ENCODE assay signal across 8 cellular contexts in the genomic region with DNA sequence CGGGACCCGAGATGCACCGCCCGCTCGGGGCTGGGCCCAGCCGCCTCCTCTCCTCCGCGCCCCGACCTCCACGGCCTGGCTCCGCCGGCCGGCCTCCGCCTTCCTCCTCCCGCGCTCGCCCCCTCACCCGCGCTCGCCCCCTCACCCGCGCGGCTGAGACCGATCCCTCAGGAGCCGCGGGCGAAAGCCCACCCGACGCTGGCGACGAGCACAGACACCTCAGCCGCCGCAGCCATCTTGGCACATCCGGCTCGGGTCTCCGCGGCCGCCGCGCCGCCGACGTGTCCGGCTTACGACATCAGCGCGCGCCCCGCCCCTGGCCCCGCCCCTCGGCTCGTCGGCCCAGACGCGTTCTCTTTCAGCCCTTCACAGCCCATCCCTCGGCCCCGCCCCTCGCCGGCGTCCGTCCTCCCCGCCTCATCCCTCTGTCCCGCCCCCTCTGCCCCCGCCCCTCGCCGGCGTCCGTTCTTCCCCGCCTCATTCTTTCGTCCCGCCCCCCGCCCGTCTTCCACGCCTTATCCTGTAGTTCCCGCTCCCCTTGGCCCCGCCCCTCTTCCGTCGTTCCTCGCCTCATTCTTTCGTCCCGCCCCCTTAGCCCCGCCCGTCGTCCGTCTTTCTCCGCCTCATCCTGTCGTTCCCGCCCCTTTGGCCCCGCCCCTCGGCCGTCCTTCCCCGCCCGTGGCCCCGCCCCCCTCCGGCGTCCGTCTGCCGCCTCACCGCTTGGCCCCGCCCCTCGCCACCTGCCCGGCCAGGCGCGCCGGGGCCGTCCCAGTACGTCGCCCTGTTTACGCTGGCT. TPM values are rescaled to one million over a fixed set of nuclear protein-coding genes. Genes with fewer than 3 reads are reported as not detected.
DNase-seq lines count a peak whose midpoint lies in the region; ATAC-seq, FAIRE-seq and TF ChIP-seq lines count a peak whose summit lies in the region.

A gene with protein sequence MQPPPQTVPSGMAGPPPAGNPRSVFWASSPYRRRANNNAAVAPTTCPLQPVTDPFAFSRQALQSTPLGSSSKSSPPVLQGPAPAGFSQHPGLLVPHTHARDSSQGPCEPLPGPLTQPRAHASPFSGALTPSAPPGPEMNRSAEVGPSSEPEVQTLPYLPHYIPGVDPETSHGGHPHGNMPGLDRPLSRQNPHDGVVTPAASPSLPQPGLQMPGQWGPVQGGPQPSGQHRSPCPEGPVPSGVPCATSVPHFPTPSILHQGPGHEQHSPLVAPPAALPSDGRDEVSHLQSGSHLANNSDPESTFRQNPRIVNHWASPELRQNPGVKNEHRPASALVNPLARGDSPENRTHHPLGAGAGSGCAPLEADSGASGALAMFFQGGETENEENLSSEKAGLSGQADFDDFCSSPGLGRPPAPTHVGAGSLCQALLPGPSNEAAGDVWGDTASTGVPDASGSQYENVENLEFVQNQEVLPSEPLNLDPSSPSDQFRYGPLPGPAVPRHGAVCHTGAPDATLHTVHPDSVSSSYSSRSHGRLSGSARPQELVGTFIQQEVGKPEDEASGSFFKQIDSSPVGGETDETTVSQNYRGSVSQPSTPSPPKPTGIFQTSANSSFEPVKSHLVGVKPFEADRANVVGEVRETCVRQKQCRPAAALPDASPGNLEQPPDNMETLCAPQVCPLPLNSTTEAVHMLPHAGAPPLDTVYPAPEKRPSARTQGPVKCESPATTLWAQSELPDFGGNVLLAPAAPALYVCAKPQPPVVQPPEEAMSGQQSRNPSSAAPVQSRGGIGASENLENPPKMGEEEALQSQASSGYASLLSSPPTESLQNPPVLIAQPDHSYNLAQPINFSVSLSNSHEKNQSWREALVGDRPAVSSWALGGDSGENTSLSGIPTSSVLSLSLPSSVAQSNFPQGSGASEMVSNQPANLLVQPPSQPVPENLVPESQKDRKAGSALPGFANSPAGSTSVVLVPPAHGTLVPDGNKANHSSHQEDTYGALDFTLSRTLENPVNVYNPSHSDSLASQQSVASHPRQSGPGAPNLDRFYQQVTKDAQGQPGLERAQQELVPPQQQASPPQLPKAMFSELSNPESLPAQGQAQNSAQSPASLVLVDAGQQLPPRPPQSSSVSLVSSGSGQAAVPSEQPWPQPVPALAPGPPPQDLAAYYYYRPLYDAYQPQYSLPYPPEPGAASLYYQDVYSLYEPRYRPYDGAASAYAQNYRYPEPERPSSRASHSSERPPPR (N-terminal part only) (minus strand): TSS at position 248 of the 796 bp plus-strand sequence. CDS start 5,425 bp downstream, outside the sequence.

- peaks cover 3 to 9% of the 10 kb centered on the region in 2 experiments for H3K36me3 ChIP-seq in keratinocyte (ENCODE audit: control insufficient read depth in 2 of 2, extremely low read depth in 1 of 2, insufficient read depth in 2 of 2, low read length in 2 of 2)

- dilution Hi-C loops in keratinocyte (cut with MboI; ENCODE audit: extremely low pct_ligation_motif_present, low sequenced_read_pairs): no loop called here

- peak within 1 kb of the TSS; percentile 93 for H2AFZ ChIP-seq in keratinocyte (ENCODE audit: control insufficient read depth, low read length)

- peak; percentile 64 for ATAC-seq in HG03432 (IDR thresholded peaks at IDR 0.05; ENCODE audit: unreplicated experiment)

- peak; percentile 88 for TF ChIP-seq POLR2A in GM19193 (IDR thresholded peaks at IDR 0.05; ENCODE audit: extremely low read depth, insufficient read depth, insufficient read length)

- H3K4me1 ChIP-seq in keratinocyte (ENCODE audit: control insufficient read depth, extremely low read depth, insufficient read depth, low read length): peaks cover 17% of the 10 kb centered on the region

- H3K79me2 ChIP-seq in keratinocyte (ENCODE audit: control insufficient read depth, insufficient read depth, low read length): peaks cover 44% of the 10 kb centered on the region

- no peaks in the 10 kb centered on the region for H3K9me3 ChIP-seq in keratinocyte (ENCODE audit: control insufficient read depth, low read depth, low read length)

- H3K27me3 ChIP-seq in keratinocyte (ENCODE audit: control insufficient read depth, extremely low read depth, insufficient read depth, low read length): no peaks in the 10 kb centered on the region

- no peaks in the 10 kb centered on the region for H3K9me1 ChIP-seq in keratinocyte (ENCODE audit: control insufficient read depth, extremely low read depth, insufficient read depth, low read length)

- peak within 1 kb of the TSS; percentile 95 for H3K4me2 ChIP-seq in keratinocyte (ENCODE audit: control insufficient read depth, extremely low read depth, insufficient read depth, low read depth, low read length)

- H4K20me1 ChIP-seq in keratinocyte (ENCODE audit: control insufficient read depth, extremely low read depth, insufficient read depth, low read length): peaks cover 17% of the 10 kb centered on the region

- peak within 1 kb of the TSS; percentile 78 to 92 (median 83) for H3K4me3 ChIP-seq in keratinocyte (ENCODE audit: control insufficient read depth in 2 of 3, extremely low read depth in 1 of 3, insufficient read depth in 2 of 3, low read depth in 1 of 3, low read length in 3 of 3)

- H3K27ac ChIP-seq in keratinocyte (ENCODE audit: control insufficient read depth, insufficient read depth, low read length): peak within 1 kb of the TSS; percentile 96

- no peak for FAIRE-seq in keratinocyte (lab: Jason Lieb, UNC)

- peak within 1 kb of the TSS; percentile 97 for H3K9ac ChIP-seq in keratinocyte (ENCODE audit: control insufficient read depth, extremely low read depth, insufficient read depth, low read length)

- TF ChIP-seq CTCF in keratinocyte (optimal IDR thresholded peaks at IDR 0.05 in 1 of 3, IDR thresholded peaks at IDR 0.05 in 1 of 3, conservative IDR thresholded peaks at IDR 0.05 in 1 of 3; ENCODE audit: extremely low read depth in 1 of 3, insufficient read depth in 2 of 3, low read length in 3 of 3): no peak

- DNase-seq in AG20443 (ENCODE audit: low spot score) (peak; percentile 97), NCI-H460 (ENCODE audit: extremely low read depth, low read depth) (peak; percentile 99), cerebellar cortex (ENCODE audit: low spot score) (peak; percentile 99), keratinocyte (ENCODE audit: low read depth, low spot score) (peak; percentile 91)
- peak; percentile 100 for DNase-seq in activated CD4-positive, CD25-positive, alpha-beta regulatory T cell treated with anti-CD3 and anti-CD28 coated beads, Interleukin-2, amount 50 U/mL, for 72 hours
- DNase-seq in stimulated activated CD4-positive, alpha-beta T cell treated with anti-CD3 and anti-CD28 coated beads, Interleukin-12 subunit alpha, Interleukin-12 subunit beta, amount 100 ng/mL, for 48 hours (ENCODE audit: low read depth in 2 of 3, low spot score in 1 of 3): peak; percentile 99 to 100 (median 100)

RNA-seq across cellular contexts. Expression of the gene that starts here (rescaled TPM):
- total RNA-seq in NCI-H460 (2014; rRNA removed; shearing (Covaris generic)): 26.3 and 29.2 TPM in 2 replicates
- 32.7 and 55.8 TPM in 2 replicates for polyA plus RNA-seq in NCI-H460 (2014; cell fraction: nucleus; rRNA removed)
- polyA plus RNA-seq in keratinocyte: 12.2 to 33.1 TPM (median 15.8 TPM) in 3 replicates
- 22.4 TPM for polyA plus RNA-seq in keratinocyte (2011; ENCODE audit: low read depth)
- 28.6 and 31.4 TPM in 2 replicates for polyA plus RNA-seq in keratinocyte (2011; cell fraction: cytosol; rRNA removed)
- 152 and 161 TPM in 2 replicates for polyA plus RNA-seq in keratinocyte (2011; cell fraction: nucleus; rRNA removed)
- 40.9 and 60.4 TPM in 2 replicates for polyA plus RNA-seq in keratinocyte (2012; ENCODE audit: low replicate concordance)
- polyA minus RNA-seq in keratinocyte: 28.0 to 141 TPM (median 38.6 TPM) in 3 replicates
- polyA minus RNA-seq in keratinocyte (2011; cell fraction: cytosol; rRNA and poly(A)+ RNA removed): 46.6 TPM
- 84.6 and 123 TPM in 2 replicates for polyA minus RNA-seq in keratinocyte (2011; cell fraction: nucleus; rRNA and poly(A)+ RNA removed)

Comparison
In these comparisons a context has a peak if more than half of its experiments do, and no peak if none do; other contexts are left out.
1. Peak in every context shown above with its lines: DNase-seq, ATAC-seq, H3K4me3 ChIP-seq and H3K27ac ChIP-seq.